Comparison of ENCODE assay signal across 8 cellular contexts in the genomic region with DNA sequence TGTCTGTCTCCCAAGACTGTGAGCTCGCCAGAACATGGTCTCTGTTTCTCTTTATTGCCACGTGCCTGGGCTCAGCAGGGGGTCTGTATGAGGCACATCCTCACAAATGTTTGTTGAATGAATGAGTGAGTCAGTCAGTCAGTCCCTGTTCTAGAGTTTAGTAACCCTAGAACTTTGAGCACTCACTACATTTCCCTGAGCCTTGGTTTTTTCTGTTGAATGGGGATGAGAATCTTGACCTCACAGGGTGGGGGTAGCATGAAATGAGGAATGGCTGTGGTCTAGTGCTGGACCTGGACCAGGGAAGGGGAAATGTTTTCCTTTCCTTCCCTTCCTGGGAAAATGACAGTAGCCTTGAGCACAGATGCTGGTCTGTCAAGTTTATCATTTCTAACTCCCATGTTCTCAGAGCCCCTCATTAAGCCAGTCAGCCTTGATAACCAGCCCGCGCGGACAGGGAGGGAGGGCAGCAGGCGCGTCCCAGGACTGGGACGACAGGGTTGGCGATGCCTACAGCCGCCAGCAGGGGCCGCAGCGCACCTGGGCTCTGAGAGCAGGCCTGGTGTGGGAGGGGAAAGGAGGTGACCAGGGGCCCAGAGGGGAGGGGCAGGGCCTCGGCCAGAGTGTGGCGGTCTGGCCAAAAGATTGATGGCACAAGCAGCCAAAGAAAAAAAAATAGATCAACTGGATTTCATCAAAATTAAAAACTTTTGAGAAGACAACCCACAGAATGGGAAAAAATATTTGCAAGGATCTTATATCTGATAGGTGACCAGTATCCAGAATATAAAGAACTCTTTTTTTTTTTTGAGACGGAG.
DNase-seq lines count a peak whose midpoint lies in the region; ATAC-seq and TF ChIP-seq lines count a peak whose summit lies in the region.

No MANE protein-coding gene starts in this region.

- H3K27ac ChIP-seq in VCaP, result no peak overlapping the region; the same call in 1 of the 2 replicates

- TF ChIP-seq CTCF in VCaP (conservative IDR thresholded peaks at IDR 0.05), result peak; percentile 99

- peak; percentile 92 for ATAC-seq in HG02678 (IDR thresholded peaks at IDR 0.05; ENCODE audit: unreplicated experiment)

- DNase-seq in NCI-H187 (lab: John Stamatoyannopoulos, UW) (peak; percentile 19 to 49), NCI-H187 treated with DMSO at 0.1 percent for 48 hours (lab: John Stamatoyannopoulos, UW) (no peak), NCI-H1930 (lab: John Stamatoyannopoulos, UW) (peak; percentile 47 to 69), brain pericyte (ENCODE audit: low read depth, low spot score) (peak; percentile 51), inferior parietal cortex (ENCODE audit: extremely low spot score) (peak; percentile 81)
- DNase-seq in stimulated activated CD4-positive, alpha-beta T cell treated with anti-CD3 and anti-CD28 coated beads, Interleukin-12 subunit alpha, Interleukin-12 subunit beta, amount 100 ng/mL, for 48 hours (ENCODE audit: low read depth in 2 of 3, low spot score in 1 of 3), result peak; percentile 62 to 72 (median 71)
